ENCODE assay signal across 1 cellular context in the genomic region with DNA sequence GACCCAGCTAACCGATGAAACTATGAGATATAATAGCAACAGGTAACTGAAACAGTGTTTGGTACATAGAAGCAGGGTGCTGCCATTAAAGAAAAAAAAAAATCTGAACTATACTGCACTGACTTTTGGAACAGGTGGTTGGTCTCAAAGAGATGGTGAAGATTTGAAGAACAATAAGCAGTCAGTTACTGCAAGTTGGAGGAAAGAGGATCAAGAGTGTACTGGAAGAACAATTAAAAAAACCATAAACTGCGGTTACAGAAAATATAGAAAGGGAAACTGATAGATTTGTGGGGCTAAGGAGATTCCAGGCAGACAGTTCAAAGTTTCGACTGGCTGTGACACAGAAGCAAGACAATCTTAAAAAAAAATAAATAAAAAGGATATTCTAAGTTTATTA.
TF ChIP-seq lines count a peak whose summit lies in the region.

No MANE protein-coding gene starts in this region.

TF ChIP-seq in SK-N-SH, 30 proteins besides CTCF, POLR2A, EP300 and RAD21 (continued from another document):
- TF ChIP-seq, protein P1, sequence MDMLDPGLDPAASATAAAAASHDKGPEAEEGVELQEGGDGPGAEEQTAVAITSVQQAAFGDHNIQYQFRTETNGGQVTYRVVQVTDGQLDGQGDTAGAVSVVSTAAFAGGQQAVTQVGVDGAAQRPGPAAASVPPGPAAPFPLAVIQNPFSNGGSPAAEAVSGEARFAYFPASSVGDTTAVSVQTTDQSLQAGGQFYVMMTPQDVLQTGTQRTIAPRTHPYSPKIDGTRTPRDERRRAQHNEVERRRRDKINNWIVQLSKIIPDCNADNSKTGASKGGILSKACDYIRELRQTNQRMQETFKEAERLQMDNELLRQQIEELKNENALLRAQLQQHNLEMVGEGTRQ (IDR thresholded peaks at IDR 0.05; ENCODE audit: borderline replicate concordance, low read depth, low read length) = no peak
- TF ChIP-seq FOXJ3 (CRISPR knock-in tag; IDR thresholded peaks at IDR 0.05) (no peak), SMC3 (IDR thresholded peaks at IDR 0.05; ENCODE audit: low read depth, low read length) (no peak)
- TF ChIP-seq, protein P2, sequence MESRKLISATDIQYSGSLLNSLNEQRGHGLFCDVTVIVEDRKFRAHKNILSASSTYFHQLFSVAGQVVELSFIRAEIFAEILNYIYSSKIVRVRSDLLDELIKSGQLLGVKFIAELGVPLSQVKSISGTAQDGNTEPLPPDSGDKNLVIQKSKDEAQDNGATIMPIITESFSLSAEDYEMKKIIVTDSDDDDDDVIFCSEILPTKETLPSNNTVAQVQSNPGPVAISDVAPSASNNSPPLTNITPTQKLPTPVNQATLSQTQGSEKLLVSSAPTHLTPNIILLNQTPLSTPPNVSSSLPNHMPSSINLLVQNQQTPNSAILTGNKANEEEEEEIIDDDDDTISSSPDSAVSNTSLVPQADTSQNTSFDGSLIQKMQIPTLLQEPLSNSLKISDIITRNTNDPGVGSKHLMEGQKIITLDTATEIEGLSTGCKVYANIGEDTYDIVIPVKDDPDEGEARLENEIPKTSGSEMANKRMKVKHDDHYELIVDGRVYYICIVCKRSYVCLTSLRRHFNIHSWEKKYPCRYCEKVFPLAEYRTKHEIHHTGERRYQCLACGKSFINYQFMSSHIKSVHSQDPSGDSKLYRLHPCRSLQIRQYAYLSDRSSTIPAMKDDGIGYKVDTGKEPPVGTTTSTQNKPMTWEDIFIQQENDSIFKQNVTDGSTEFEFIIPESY (IDR thresholded peaks at IDR 0.05; ENCODE audit: borderline replicate concordance, low read depth) = no peak
- TF ChIP-seq, protein P3, sequence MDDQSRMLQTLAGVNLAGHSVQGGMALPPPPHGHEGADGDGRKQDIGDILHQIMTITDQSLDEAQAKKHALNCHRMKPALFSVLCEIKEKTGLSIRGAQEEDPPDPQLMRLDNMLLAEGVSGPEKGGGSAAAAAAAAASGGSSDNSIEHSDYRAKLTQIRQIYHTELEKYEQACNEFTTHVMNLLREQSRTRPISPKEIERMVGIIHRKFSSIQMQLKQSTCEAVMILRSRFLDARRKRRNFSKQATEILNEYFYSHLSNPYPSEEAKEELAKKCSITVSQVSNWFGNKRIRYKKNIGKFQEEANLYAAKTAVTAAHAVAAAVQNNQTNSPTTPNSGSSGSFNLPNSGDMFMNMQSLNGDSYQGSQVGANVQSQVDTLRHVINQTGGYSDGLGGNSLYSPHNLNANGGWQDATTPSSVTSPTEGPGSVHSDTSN (IDR thresholded peaks at IDR 0.05) = no peak
